Comparison of ENCODE assay signal across 32 cellular contexts in the genomic region with DNA sequence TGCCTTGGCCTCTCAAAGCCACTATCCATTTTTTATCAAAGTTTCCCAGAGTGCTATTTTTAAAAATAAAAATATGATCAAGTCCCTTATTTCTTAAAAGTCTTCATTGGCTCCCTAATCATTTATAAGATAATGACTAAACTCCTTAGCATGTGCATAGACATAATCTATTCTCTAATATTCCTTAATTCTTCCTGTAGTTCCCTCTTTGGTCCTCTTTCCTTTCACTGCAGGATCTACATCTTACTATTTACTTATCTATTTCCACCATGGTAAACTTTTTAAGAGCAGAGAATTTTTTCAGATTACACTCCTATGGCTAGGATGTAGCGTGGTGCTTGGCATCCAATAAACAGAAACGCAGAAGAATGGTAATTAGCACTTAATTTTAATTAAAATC. TPM values are rescaled to one million over a fixed set of nuclear protein-coding genes. Genes with fewer than 3 reads are reported as not detected.
"Had no signal": no experiment of that assay in that cellular context is flagged by ENCODE, and none has a peak within 500 bp of the region (broad histone marks: within the 10 kb centered on the region; RNA-seq: fewer than 3 reads in every experiment).

No MANE protein-coding gene starts in this region.

- H3K27me3 ChIP-seq: stomach, suprapubic skin, testis, thyroid gland, tibial artery, tibial nerve, transverse colon, upper lobe of left lung, upper lobe of right lung, uterus, vagina had no signal

- H3K4me1 Mint-ChIP-seq: stimulated activated effector memory CD8-positive, alpha-beta T cell treated with anti-CD3 and anti-CD28 coated beads, Interleukin-12 subunit alpha, Interleukin-12 subunit beta, amount 100 ng/mL, for 72 hours; stimulated activated memory B cell treated with anti-CD40 and anti-IgM and Interleukin-4, amounts not matched to agents 10 μg/mL and 1 μg/mL and 100 μg/mL, for 72 hours; stimulated activated naive B cell treated with anti-CD40 and anti-IgM and Interleukin-4, amounts not matched to agents 10 μg/mL and 1 μg/mL and 100 μg/mL, for 72 hours; stimulated activated naive CD8-positive, alpha-beta T cell treated with anti-CD3 and anti-CD28 coated beads, Interleukin-15, amount 100 ng/mL, for 72 hours had no signal

- H3K36me3 ChIP-seq: uterus had no signal

- H3K4me1 ChIP-seq: stomach, suprapubic skin, testis, thyroid gland, tibial artery, tibial nerve, upper lobe of left lung, upper lobe of right lung, uterus, vagina had no signal

- H3K9me3 ChIP-seq: suprapubic skin, testis, thoracic aorta, thyroid gland, tibial artery, upper lobe of right lung, uterus, vagina had no signal

- DNase-seq: stimulated activated CD4-positive, alpha-beta T cell treated with anti-CD3 and anti-CD28 coated beads, Interleukin-2, amount 100 ng/mL, for 48 hours; stimulated activated CD4-positive, alpha-beta T cell treated with anti-CD3 and anti-CD28 coated beads, Interleukin-4, amount 100 ng/mL, for 1 hour; stimulated activated CD4-positive, alpha-beta T cell treated with anti-CD3 and anti-CD28 coated beads, Interleukin-4, amount 100 ng/mL, for 24 hours; stimulated activated CD4-positive, alpha-beta T cell treated with anti-CD3 and anti-CD28 coated beads, Interleukin-4, amount 100 ng/mL, for 4 hours; stimulated activated CD8-positive, alpha-beta memory T cell treated with anti-CD3 and anti-CD28 coated beads, Interleukin-4, amount 100 ng/mL, for 48 hours; stimulated activated naive B cell treated with anti-CD40 and anti-IgM and Interleukin-4, amounts not matched to agents 10 μg/mL and 1 μg/mL and 100 μg/mL, for 72 hours; stimulated activated naive CD4-positive, alpha-beta T cell; stimulated activated naive CD4-positive, alpha-beta T cell treated with Interleukin-2 at 50 U/mL for 16 hours; stimulated activated naive CD8-positive, alpha-beta T cell treated with anti-CD3 and anti-CD28 coated beads, Interleukin-15, amount 100 ng/mL, for 72 hours; stimulated activated naive CD8-positive, alpha-beta T cell treated with anti-CD3 and anti-CD28 coated beads, Interleukin-15, Interleukin-2, amounts not matched to agents 100 U/mL and 50 U/mL, for 24 hours; stomach; substantia nigra; testis; thyroid gland; tibial artery; transverse colon; trophoblast cell; upper lobe of left lung; upper lobe of right lung; uterus had no signal

- H3K27me3 Mint-ChIP-seq: stimulated activated memory B cell treated with anti-CD40 and anti-IgM and Interleukin-4, amounts not matched to agents 10 μg/mL and 1 μg/mL and 100 μg/mL, for 72 hours; stimulated activated naive B cell treated with anti-CD40 and anti-IgM and Interleukin-4, amounts not matched to agents 10 μg/mL and 1 μg/mL and 100 μg/mL, for 72 hours; stimulated activated naive CD8-positive, alpha-beta T cell treated with anti-CD3 and anti-CD28 coated beads, Interleukin-15, amount 100 ng/mL, for 72 hours; stimulated activated naive CD8-positive, alpha-beta T cell treated with anti-CD3 and anti-CD28 coated beads, Interleukin-15, Interleukin-2, amounts not matched to agents 100 ng/mL and 50 ng/mL, for 24 hours; type B pancreatic cell had no signal

- H3K4me3 Mint-ChIP-seq: stimulated activated effector memory CD8-positive, alpha-beta T cell treated with anti-CD3 and anti-CD28 coated beads, Interleukin-12 subunit alpha, Interleukin-12 subunit beta, amount 100 ng/mL, for 72 hours; stimulated activated memory B cell treated with anti-CD40 and anti-IgM and Interleukin-4, amounts not matched to agents 10 μg/mL and 1 μg/mL and 100 μg/mL, for 72 hours; stimulated activated naive B cell treated with anti-CD40 and anti-IgM and Interleukin-4, amounts not matched to agents 10 μg/mL and 1 μg/mL and 100 μg/mL, for 72 hours; stimulated activated naive CD8-positive, alpha-beta T cell treated with anti-CD3 and anti-CD28 coated beads, Interleukin-15, amount 100 ng/mL, for 72 hours; stimulated activated naive CD8-positive, alpha-beta T cell treated with anti-CD3 and anti-CD28 coated beads, Interleukin-15, Interleukin-2, amounts not matched to agents 100 ng/mL and 50 ng/mL, for 24 hours; type B pancreatic cell had no signal

- ATAC-seq: stimulated activated effector memory CD8-positive, alpha-beta T cell treated with anti-CD3 and anti-CD28 coated beads, Interleukin-12 subunit alpha, Interleukin-12 subunit beta, amount 100 ng/mL, for 72 hours; stimulated activated memory B cell treated with anti-CD40 and anti-IgM and Interleukin-4, amounts not matched to agents 10 μg/mL and 1 μg/mL and 100 μg/mL, for 72 hours; stimulated activated naive B cell treated with anti-CD40 and anti-IgM and Interleukin-4, amounts not matched to agents 10 μg/mL and 1 μg/mL and 100 μg/mL, for 72 hours; stimulated activated naive CD8-positive, alpha-beta T cell treated with anti-CD3 and anti-CD28 coated beads, Interleukin-15, amount 100 ng/mL, for 72 hours; stimulated activated naive CD8-positive, alpha-beta T cell treated with anti-CD3 and anti-CD28 coated beads, Interleukin-15, Interleukin-2, amounts not matched to agents 100 U/mL and 50 U/mL, for 24 hours; upper lobe of right lung had no signal

- H3K27ac ChIP-seq: stomach, suprapubic skin, testis, thoracic aorta, thyroid gland, tibial artery, tibial nerve, transverse colon, upper lobe of left lung, upper lobe of right lung, uterus, vagina had no signal

- H3K4me3 ChIP-seq: stomach, suprapubic skin, testis, thoracic aorta, thyroid gland, tibial artery, tibial nerve, transverse colon, upper lobe of left lung, upper lobe of right lung, uterus, vagina had no signal

- H3K27ac Mint-ChIP-seq: stimulated activated effector memory CD8-positive, alpha-beta T cell treated with anti-CD3 and anti-CD28 coated beads, Interleukin-12 subunit alpha, Interleukin-12 subunit beta, amount 100 ng/mL, for 72 hours; stimulated activated memory B cell treated with anti-CD40 and anti-IgM and Interleukin-4, amounts not matched to agents 10 μg/mL and 1 μg/mL and 100 μg/mL, for 72 hours; stimulated activated naive B cell treated with anti-CD40 and anti-IgM and Interleukin-4, amounts not matched to agents 10 μg/mL and 1 μg/mL and 100 μg/mL, for 72 hours; stimulated activated naive CD8-positive, alpha-beta T cell treated with anti-CD3 and anti-CD28 coated beads, Interleukin-15, Interleukin-2, amounts not matched to agents 100 ng/mL and 50 ng/mL, for 24 hours; type B pancreatic cell had no signal

- FAIRE-seq: urothelium cell line had no signal

RNA-seq across cellular contexts. Expression of gene C2orf80, which starts 46.0 kb away (rescaled TPM):
- total RNA-seq: stomach, subcutaneous adipose tissue, suprapubic skin, testis, thoracic aorta, thyroid gland, tibial nerve, transverse colon, upper lobe of left lung, upper lobe of right lung, ureter, uterus, vagina had no signal
- polyA plus RNA-seq: stomach, urinary bladder had no signal
